In the genomic region with DNA sequence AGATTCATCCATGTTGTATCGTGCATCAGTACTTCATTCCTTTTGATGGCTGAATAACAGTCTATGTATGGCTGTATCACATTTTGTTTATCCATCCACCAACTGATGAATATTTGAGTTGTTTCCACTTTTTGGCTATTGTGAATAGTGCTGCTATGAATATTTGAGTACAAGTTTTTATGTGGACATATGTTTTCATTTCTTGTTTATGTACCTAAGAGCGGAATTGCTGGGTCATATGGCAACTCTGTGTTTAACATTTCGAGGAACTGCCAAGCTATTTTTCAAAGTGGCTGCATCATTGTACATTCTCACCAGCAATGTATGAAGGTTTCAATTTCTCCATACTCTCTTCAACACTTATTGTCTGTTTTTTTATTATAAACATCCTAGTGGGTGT, we compare ENCODE assay signal across 3 cellular contexts.
"Had no signal": no experiment of that assay in that cellular context is flagged by ENCODE, and none has a peak within 500 bp of the region (broad histone marks: within the 10 kb centered on the region; RNA-seq: fewer than 3 reads in every experiment).

No MANE protein-coding gene starts in this region.

- DNase-seq: GDM1, GF-D8 had no signal

- ATAC-seq: GM12878 had no signal

- H3K4me3 ChIP-seq: GM12878 had no signal
